Comparison of ENCODE assay signal across 23 cellular contexts in genomic region chr2:1541812-1542211, GRCh38.
DNase-seq lines count a peak whose midpoint lies in the region; ATAC-seq, FAIRE-seq and TF ChIP-seq lines count a peak whose summit lies in the region.
"Had no signal": no experiment of that assay in that cellular context is flagged by ENCODE, and none has a peak within 500 bp of the region (broad histone marks: within the 10 kb centered on the region; RNA-seq: fewer than 3 reads in every experiment).

No MANE protein-coding gene starts in this region.

- no peak for TF ChIP-seq CTCF in BE2C (IDR thresholded peaks at IDR 0.05; ENCODE audit: low read depth, low read length)
- TF ChIP-seq CTCF in IMR-90 (conservative IDR thresholded peaks at IDR 0.05; ENCODE audit: low read depth, low read length), result no peak
- TF ChIP-seq CTCF in kidney (IDR thresholded peaks at IDR 0.05; ENCODE audit: borderline replicate concordance, extremely low read depth, insufficient read depth), result no peak

- dilution Hi-C loops in IMR-90 (cut with HindIII; ENCODE audit: low sequenced_read_pairs, unreplicated experiment), result no loop called here

- no peaks in the 10 kb centered on the region for H3K36me3 ChIP-seq in BE2C
- no peaks in the 10 kb centered on the region for H3K36me3 ChIP-seq in IMR-90 (ENCODE audit: control insufficient read depth, insufficient read depth, low read length)
- no peaks in the 10 kb centered on the region for H3K36me3 ChIP-seq in kidney (ENCODE audit: control insufficient read depth in 1 of 2, insufficient read depth in 2 of 2, low read length in 2 of 2)

- H3K79me1 ChIP-seq in IMR-90 (ENCODE audit: low read depth in 1 of 2, low read length in 2 of 2), result no peaks in the 10 kb centered on the region

- POLR2A ChIA-PET in IMR-90 (lab: Charles Lee; ENCODE audit: unreplicated experiment), result no interaction called here

- H3K9me1 ChIP-seq in IMR-90 (ENCODE audit: insufficient read depth, low read length), result peaks cover 6% of the 10 kb centered on the region

- no peak overlapping the region for H4K91ac ChIP-seq in IMR-90 (ENCODE audit: insufficient read depth, low read depth, low read length)

- H3K9me3 ChIP-seq in BE2C (no peaks in the 10 kb centered on the region), IMR-90 (ENCODE audit: control insufficient read depth, insufficient read depth, low read length) (no peaks in the 10 kb centered on the region), kidney (ENCODE audit: control insufficient read depth in 1 of 2, low read length in 2 of 2) (no peaks in the 10 kb centered on the region)
- H3K9me3 ChIP-seq: A549, Caco-2 had no signal

- no peak overlapping the region for H3K9ac ChIP-seq in IMR-90 (ENCODE audit: low read depth, low read length)
- no peak overlapping the region for H3K9ac ChIP-seq in kidney (ENCODE audit: low read length in 2 of 2)

- H3K27ac ChIP-seq in IMR-90 (ENCODE audit: insufficient read depth, low read length), result no peak overlapping the region
- no peak overlapping the region for H3K27ac ChIP-seq in kidney (ENCODE audit: low read depth in 2 of 2, low read length in 2 of 2)
- H3K27ac ChIP-seq: A549, SK-N-MC had no signal

- H2BK20ac ChIP-seq in IMR-90 (ENCODE audit: low read depth, low read length), result no peak overlapping the region

- H2AK5ac ChIP-seq in IMR-90 (ENCODE audit: low read depth, low read length), result no peak overlapping the region

- no peak overlapping the region for H3K14ac ChIP-seq in IMR-90 (replicated peaks; ENCODE audit: low read depth, low read length)

- H3K18ac ChIP-seq in IMR-90 (ENCODE audit: low read depth, low read length), result no peak overlapping the region

- H3K23ac ChIP-seq in IMR-90 (ENCODE audit: low read depth, low read length), result no peak overlapping the region

- H2BK120ac ChIP-seq in IMR-90 (ENCODE audit: low read depth, low read length), result no peak overlapping the region

- H3K56ac ChIP-seq in IMR-90 (ENCODE audit: extremely low read depth, insufficient read depth, low read length), result no peak overlapping the region

- no peak overlapping the region for H2BK15ac ChIP-seq in IMR-90 (ENCODE audit: low read depth, low read length)

- CTCF ChIA-PET in IMR-90 (lab: Yijun Ruan, JAX), result interaction anchor here (0.6 to 1.5 kb wide), 2 partner anchors 9 to 236 kb away, joined by 3 to 4 read pairs; no protein-coding TSS in a partner anchor

- H3K4ac ChIP-seq in IMR-90 (ENCODE audit: low read depth, low read length), result no peak overlapping the region

- FAIRE-seq in kidney (lab: Jason Lieb, UNC), result no peak
- FAIRE-seq: GM19239 had no signal

- H4K8ac ChIP-seq in IMR-90 (ENCODE audit: low read depth in 2 of 2, low read length in 2 of 2), result no peak overlapping the region

- H3K4me2 ChIP-seq in IMR-90 (ENCODE audit: low read depth, low read length), result no peak overlapping the region
- H3K4me2 ChIP-seq: A549 had no signal

- peak; percentile 56 for DNase-seq in BE2C
- DNase-seq in IMR-90, result no peak
- peak; percentile 38 for DNase-seq in NCI-H2107 treated with DMSO at 0.1 percent for 48 hours (lab: John Stamatoyannopoulos, UW; ENCODE audit: unreplicated experiment)
- DNase-seq in kidney, result peak; percentile 39
- DNase-seq in left cardiac atrium, result no peak
- no peak for DNase-seq in DMS 273 (lab: John Stamatoyannopoulos, UW; ENCODE audit: unreplicated experiment)
- no peak for DNase-seq in foreskin melanocyte
- DNase-seq: DMS153, GF-D8, GOT3, HCEC 1CT, KG1, NCI-H1436, NCI-H187 treated with DMSO at 0.1 percent for 48 hours, NCI-H2171 treated with DMSO at 0.1 percent for 48 hours, NCI-H524 treated with DMSO at 0.1 percent for 48 hours, NCI-H82, Right ventricle myocardium superior had no signal

- no peak overlapping the region for H2AK9ac ChIP-seq in IMR-90 (replicated peaks; ENCODE audit: low read depth, low read length, poor library complexity)

- no peak for TF ChIP-seq POLR2A in IMR-90 (IDR thresholded peaks at IDR 0.05; ENCODE audit: low read depth, low read length)

- no peaks in the 10 kb centered on the region for H4K20me1 ChIP-seq in IMR-90 (ENCODE audit: insufficient read depth, low read length)

- BruUV-seq in IMR-90 (replicated peaks; lab: Mats Ljungman, UMichigan), result no TSS peak

- H3K4me3 ChIP-seq in BE2C (ENCODE audit: low read depth, low read length) (no peak overlapping the region), IMR-90 (ENCODE audit: insufficient read depth, low read depth, low read length) (no peak overlapping the region), kidney (ENCODE audit: low read length in 2 of 2) (no peak overlapping the region)
- H3K4me3 ChIP-seq: A549, SK-N-MC had no signal

- TF ChIP-seq RAD21 in IMR-90 (IDR thresholded peaks at IDR 0.05; ENCODE audit: low read length), result no peak

- peak overlapping the region; percentile 77 for H2AFZ ChIP-seq in IMR-90 (replicated peaks; ENCODE audit: low read length, poor library complexity)

- H3K27me3 ChIP-seq in BE2C, result no peaks in the 10 kb centered on the region
- peaks cover 2% of the 10 kb centered on the region; the same call in 1 of the 2 replicates for H3K27me3 ChIP-seq in IMR-90 (ENCODE audit: control insufficient read depth, insufficient read depth, low read length)

- no peak overlapping the region for H4K5ac ChIP-seq in IMR-90 (ENCODE audit: low read depth, low read length)

- in situ Hi-C loops in IMR-90 (cut with MboI; ENCODE audit: low sequenced_read_pairs), result loop anchor here (10.0 kb wide), 4 partner anchors 577 to 1297 kb away; no protein-coding TSS in a partner anchor

- intact Hi-C loops in IMR-90 (cut with micrococcal nuclease), result loop anchor here (10.0 kb wide), 2 partner anchors 397 to 487 kb away; no protein-coding TSS in a partner anchor
- intact Hi-C loops in kidney (cut with DNase I), result no loop called here
- intact Hi-C loops in left cardiac atrium (cut with DNase I), result loop anchor here in 1 of 2 donors (10.0 kb wide), 1 partner anchor 687 kb away; no protein-coding TSS in a partner anchor

- ATAC-seq in IMR-90 (ENCODE audit: low read depth) (no peak), HG02981 (IDR thresholded peaks at IDR 0.05; ENCODE audit: unreplicated experiment) (no peak), left cardiac atrium (no peak)
- ATAC-seq: A549 had no signal

- WGBS in IMR-90 (ENCODE audit: extremely low coverage in 2 of 2, insufficient read length in 1 of 2), 2 experiments, result 90% methylated on average over 2 of the region's 10 CpGs; no CpG with 5 or more reads in 1 of the 2 experiments

- H3K4me1 ChIP-seq in BE2C, result peaks cover 8% of the 10 kb centered on the region; the same call in 1 of the 2 replicates
- peaks cover 7% of the 10 kb centered on the region; the same call in 1 of the 2 replicates for H3K4me1 ChIP-seq in IMR-90 (ENCODE audit: control insufficient read depth, insufficient read depth, low read length)
- no peaks in the 10 kb centered on the region for H3K4me1 ChIP-seq in kidney (ENCODE audit: control insufficient read depth in 1 of 2, insufficient read depth in 1 of 2, low read depth in 1 of 2, low read length in 2 of 2)
- H3K4me1 ChIP-seq: A549, Caco-2 had no signal

- no peak overlapping the region for H2BK5ac ChIP-seq in IMR-90 (ENCODE audit: low read depth, low read length, poor library complexity, severe bottlenecking)

TF ChIP-seq in IMR-90, 13 proteins besides CTCF, POLR2A, EP300 and RAD21:
- TF ChIP-seq CHD1 (IDR thresholded peaks at IDR 0.05; ENCODE audit: low read depth, low read length), result no peak
- TF ChIP-seq NFE2L2 (IDR thresholded peaks at IDR 0.05; ENCODE audit: low read depth, low read length), result no peak
- no peak for TF ChIP-seq MAFK (IDR thresholded peaks at IDR 0.05; ENCODE audit: low read depth, low read length)
- TF ChIP-seq ELK1 (IDR thresholded peaks at IDR 0.05; ENCODE audit: borderline replicate concordance, low read depth, low read length), result no peak
- TF ChIP-seq FOS (IDR thresholded peaks at IDR 0.05; ENCODE audit: low read depth, low read length), result no peak
- no peak for TF ChIP-seq CEBPB (IDR thresholded peaks at IDR 0.05; ENCODE audit: low read depth, low read length)
- TF ChIP-seq MAZ (IDR thresholded peaks at IDR 0.05; ENCODE audit: borderline replicate concordance, low read depth, low read length), result no peak
- TF ChIP-seq SMC3 (IDR thresholded peaks at IDR 0.05; ENCODE audit: low read depth, low read length), result no peak
- no peak for TF ChIP-seq USF2 (IDR thresholded peaks at IDR 0.05; ENCODE audit: low read depth, low read length)
- TF ChIP-seq BHLHE40 (IDR thresholded peaks at IDR 0.05; ENCODE audit: low read depth, low read length), result no peak
- TF ChIP-seq RCOR1 (IDR thresholded peaks at IDR 0.05; ENCODE audit: insufficient replicate concordance, low read length), result no peak
- no peak for TF ChIP-seq MXI1 (IDR thresholded peaks at IDR 0.05; ENCODE audit: borderline replicate concordance, low read depth, low read length)
- no peak for TF ChIP-seq RFX5 (IDR thresholded peaks at IDR 0.05; ENCODE audit: low read depth, low read length)

Comparison
In these comparisons a context has a peak if more than half of its experiments do, and no peak if none do; other contexts are left out.
1. DNase-seq: peak in BE2C (single experiment), NCI-H2107 treated with DMSO at 0.1 percent for 48 hours (single experiment) and kidney (single experiment); none in IMR-90 (single experiment), left cardiac atrium (single experiment), DMS 273 (single experiment) and foreskin melanocyte (single experiment).